ENCODE assay signal across 1 cellular context in the genomic region with DNA sequence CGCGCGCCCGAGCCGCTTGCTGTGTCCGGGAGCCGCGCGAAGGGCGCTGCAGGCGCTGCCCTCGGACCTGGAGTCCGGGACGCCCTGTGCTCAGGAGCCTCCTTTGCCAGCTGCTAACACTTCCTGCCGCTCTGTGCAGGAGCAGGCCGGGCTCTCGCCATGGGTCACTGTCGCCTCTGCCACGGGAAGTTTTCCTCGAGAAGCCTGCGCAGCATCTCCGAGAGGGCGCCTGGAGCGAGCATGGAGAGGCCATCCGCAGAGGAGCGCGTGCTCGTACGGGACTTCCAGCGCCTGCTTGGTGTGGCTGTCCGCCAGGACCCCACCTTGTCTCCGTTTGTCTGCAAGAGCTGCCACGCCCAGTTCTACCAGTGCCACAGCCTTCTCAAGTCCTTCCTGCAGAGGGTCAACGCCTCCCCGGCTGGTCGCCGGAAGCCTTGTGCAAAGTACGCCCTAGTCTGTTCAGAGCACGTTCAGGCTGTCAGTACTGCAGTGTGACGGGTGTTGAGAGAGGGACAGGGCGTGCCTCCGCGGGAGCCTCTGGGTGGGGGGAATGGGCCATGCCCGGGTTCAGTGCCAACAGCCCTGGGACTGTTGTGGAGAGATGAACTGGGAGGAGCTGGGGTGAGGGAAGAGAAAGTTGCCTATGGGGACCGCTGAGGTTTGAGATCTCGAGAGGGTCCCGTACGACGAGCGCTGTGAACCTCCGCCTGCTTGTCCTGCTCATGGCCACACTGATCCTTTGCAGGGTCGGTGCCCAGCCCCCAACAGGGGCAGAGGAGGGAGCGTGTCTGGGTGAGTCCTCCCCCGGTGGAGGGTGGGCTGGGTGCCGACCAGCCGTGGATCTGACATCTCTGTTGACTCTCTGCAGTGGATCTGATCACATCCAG.
TF ChIP-seq lines count a peak whose summit lies in the region.

No MANE protein-coding gene starts in this region.

TF ChIP-seq in K562, 482 proteins besides CTCF, POLR2A, EP300 and RAD21 (continues in another document):
- no peak for TF ChIP-seq KAT2B (IDR thresholded peaks at IDR 0.05; ENCODE audit: low read depth, low read length)
- TF ChIP-seq BACH1 (tag; IDR thresholded peaks at IDR 0.05), result no peak
- TF ChIP-seq NFIC (IDR thresholded peaks at IDR 0.05), result no peak; the same call in 1 of the 2 replicates
- TF ChIP-seq MCM5 (IDR thresholded peaks at IDR 0.05; ENCODE audit: low read depth), result no peak
- no peak for TF ChIP-seq ZFX (CRISPR knock-in tag; IDR thresholded peaks at IDR 0.05)
- no peak for TF ChIP-seq ID3 (CRISPR knock-in tag; IDR thresholded peaks at IDR 0.05)
- no peak for TF ChIP-seq ID3 (tag; IDR thresholded peaks at IDR 0.05)
- TF ChIP-seq HOMEZ (CRISPR knock-in tag; IDR thresholded peaks at IDR 0.05), result no peak
- TF ChIP-seq ZFP1 (CRISPR knock-in tag; IDR thresholded peaks at IDR 0.05), result no peak
- no peak for TF ChIP-seq KHSRP (IDR thresholded peaks at IDR 0.05)
- 0 out of 2 replicates have a peak, but pooled peaks have one; percentile 56 for TF ChIP-seq PTBP1 (IDR thresholded peaks at IDR 0.05; ENCODE audit: low read depth, low read length)
- peak; percentile 45; the same call in 1 of the 2 replicates for TF ChIP-seq ZBTB43 (CRISPR knock-in tag; IDR thresholded peaks at IDR 0.05)
- no peak for TF ChIP-seq DNMT1 (IDR thresholded peaks at IDR 0.05)
- TF ChIP-seq, protein P1, sequence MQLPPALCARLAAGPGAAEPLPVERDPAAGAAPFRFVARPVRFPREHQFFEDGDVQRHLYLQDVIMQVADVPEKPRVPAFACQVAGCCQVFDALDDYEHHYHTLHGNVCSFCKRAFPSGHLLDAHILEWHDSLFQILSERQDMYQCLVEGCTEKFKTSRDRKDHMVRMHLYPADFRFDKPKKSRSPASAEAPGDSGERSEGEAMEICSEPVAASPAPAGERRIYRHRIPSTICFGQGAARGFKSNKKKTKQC (CRISPR knock-in tag; IDR thresholded peaks at IDR 0.05), result 0 out of 2 replicates have a peak, but pooled peaks have one; percentile 15
- 0 out of 2 replicates have a peak, but pooled peaks have one; percentile 25 for TF ChIP-seq SUPT5H (IDR thresholded peaks at IDR 0.05)
- TF ChIP-seq RREB1 (CRISPR knock-in tag; IDR thresholded peaks at IDR 0.05), result no peak
- TF ChIP-seq ZNF311 (CRISPR knock-in tag; IDR thresholded peaks at IDR 0.05), result no peak
- TF ChIP-seq, protein P2, sequence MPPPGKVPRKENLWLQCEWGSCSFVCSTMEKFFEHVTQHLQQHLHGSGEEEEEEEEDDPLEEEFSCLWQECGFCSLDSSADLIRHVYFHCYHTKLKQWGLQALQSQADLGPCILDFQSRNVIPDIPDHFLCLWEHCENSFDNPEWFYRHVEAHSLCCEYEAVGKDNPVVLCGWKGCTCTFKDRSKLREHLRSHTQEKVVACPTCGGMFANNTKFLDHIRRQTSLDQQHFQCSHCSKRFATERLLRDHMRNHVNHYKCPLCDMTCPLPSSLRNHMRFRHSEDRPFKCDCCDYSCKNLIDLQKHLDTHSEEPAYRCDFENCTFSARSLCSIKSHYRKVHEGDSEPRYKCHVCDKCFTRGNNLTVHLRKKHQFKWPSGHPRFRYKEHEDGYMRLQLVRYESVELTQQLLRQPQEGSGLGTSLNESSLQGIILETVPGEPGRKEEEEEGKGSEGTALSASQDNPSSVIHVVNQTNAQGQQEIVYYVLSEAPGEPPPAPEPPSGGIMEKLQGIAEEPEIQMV (tag; conservative IDR thresholded peaks at IDR 0.05; ENCODE audit: low read depth), result no peak
- TF ChIP-seq ETS1 (conservative IDR thresholded peaks at IDR 0.05; ENCODE audit: control insufficient read depth, low read depth, low read length), result no peak
- no peak for TF ChIP-seq MECOM (CRISPR knock-in tag; IDR thresholded peaks at IDR 0.05)
- TF ChIP-seq ZNF668 (CRISPR knock-in tag; IDR thresholded peaks at IDR 0.05), result no peak
- peak; percentile 20 for TF ChIP-seq MEIS2 (IDR thresholded peaks at IDR 0.05; ENCODE audit: partially characterized antibody)
- TF ChIP-seq HDGF (IDR thresholded peaks at IDR 0.05), result no peak
- no peak for TF ChIP-seq FUS (optimal IDR thresholded peaks at IDR 0.05; ENCODE audit: low read depth, low read length)
- TF ChIP-seq ILK (tag; IDR thresholded peaks at IDR 0.05; ENCODE audit: borderline replicate concordance, low read depth), result no peak
- TF ChIP-seq RB1 (IDR thresholded peaks at IDR 0.05; ENCODE audit: low read depth), result no peak
- TF ChIP-seq, protein P3, sequence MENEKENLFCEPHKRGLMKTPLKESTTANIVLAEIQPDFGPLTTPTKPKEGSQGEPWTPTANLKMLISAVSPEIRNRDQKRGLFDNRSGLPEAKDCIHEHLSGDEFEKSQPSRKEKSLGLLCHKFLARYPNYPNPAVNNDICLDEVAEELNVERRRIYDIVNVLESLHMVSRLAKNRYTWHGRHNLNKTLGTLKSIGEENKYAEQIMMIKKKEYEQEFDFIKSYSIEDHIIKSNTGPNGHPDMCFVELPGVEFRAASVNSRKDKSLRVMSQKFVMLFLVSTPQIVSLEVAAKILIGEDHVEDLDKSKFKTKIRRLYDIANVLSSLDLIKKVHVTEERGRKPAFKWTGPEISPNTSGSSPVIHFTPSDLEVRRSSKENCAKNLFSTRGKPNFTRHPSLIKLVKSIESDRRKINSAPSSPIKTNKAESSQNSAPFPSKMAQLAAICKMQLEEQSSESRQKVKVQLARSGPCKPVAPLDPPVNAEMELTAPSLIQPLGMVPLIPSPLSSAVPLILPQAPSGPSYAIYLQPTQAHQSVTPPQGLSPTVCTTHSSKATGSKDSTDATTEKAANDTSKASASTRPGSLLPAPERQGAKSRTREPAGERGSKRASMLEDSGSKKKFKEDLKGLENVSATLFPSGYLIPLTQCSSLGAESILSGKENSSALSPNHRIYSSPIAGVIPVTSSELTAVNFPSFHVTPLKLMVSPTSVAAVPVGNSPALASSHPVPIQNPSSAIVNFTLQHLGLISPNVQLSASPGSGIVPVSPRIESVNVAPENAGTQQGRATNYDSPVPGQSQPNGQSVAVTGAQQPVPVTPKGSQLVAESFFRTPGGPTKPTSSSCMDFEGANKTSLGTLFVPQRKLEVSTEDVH (IDR thresholded peaks at IDR 0.05; ENCODE audit: low read depth, partially characterized antibody), result no peak
- no peak for TF ChIP-seq BRCA1 (IDR thresholded peaks at IDR 0.05)
- TF ChIP-seq BRCA1 (CRISPR knock-in tag; IDR thresholded peaks at IDR 0.05), result 0 out of 2 replicates have a peak, but pooled peaks have one; percentile 3
- TF ChIP-seq FIP1L1 (IDR thresholded peaks at IDR 0.05; ENCODE audit: low read depth, low read length, poor library complexity, severe bottlenecking), result peak; percentile 83
- no peak for TF ChIP-seq PHB (CRISPR knock-in tag; IDR thresholded peaks at IDR 0.05)
- TF ChIP-seq, protein P4, sequence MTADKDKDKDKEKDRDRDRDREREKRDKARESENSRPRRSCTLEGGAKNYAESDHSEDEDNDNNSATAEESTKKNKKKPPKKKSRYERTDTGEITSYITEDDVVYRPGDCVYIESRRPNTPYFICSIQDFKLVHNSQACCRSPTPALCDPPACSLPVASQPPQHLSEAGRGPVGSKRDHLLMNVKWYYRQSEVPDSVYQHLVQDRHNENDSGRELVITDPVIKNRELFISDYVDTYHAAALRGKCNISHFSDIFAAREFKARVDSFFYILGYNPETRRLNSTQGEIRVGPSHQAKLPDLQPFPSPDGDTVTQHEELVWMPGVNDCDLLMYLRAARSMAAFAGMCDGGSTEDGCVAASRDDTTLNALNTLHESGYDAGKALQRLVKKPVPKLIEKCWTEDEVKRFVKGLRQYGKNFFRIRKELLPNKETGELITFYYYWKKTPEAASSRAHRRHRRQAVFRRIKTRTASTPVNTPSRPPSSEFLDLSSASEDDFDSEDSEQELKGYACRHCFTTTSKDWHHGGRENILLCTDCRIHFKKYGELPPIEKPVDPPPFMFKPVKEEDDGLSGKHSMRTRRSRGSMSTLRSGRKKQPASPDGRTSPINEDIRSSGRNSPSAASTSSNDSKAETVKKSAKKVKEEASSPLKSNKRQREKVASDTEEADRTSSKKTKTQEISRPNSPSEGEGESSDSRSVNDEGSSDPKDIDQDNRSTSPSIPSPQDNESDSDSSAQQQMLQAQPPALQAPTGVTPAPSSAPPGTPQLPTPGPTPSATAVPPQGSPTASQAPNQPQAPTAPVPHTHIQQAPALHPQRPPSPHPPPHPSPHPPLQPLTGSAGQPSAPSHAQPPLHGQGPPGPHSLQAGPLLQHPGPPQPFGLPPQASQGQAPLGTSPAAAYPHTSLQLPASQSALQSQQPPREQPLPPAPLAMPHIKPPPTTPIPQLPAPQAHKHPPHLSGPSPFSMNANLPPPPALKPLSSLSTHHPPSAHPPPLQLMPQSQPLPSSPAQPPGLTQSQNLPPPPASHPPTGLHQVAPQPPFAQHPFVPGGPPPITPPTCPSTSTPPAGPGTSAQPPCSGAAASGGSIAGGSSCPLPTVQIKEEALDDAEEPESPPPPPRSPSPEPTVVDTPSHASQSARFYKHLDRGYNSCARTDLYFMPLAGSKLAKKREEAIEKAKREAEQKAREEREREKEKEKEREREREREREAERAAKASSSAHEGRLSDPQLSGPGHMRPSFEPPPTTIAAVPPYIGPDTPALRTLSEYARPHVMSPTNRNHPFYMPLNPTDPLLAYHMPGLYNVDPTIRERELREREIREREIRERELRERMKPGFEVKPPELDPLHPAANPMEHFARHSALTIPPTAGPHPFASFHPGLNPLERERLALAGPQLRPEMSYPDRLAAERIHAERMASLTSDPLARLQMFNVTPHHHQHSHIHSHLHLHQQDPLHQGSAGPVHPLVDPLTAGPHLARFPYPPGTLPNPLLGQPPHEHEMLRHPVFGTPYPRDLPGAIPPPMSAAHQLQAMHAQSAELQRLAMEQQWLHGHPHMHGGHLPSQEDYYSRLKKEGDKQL (CRISPR knock-in tag; IDR thresholded peaks at IDR 0.05; ENCODE audit: borderline replicate concordance), result no peak
- TF ChIP-seq HNRNPLL (IDR thresholded peaks at IDR 0.05; ENCODE audit: low read depth, low read length, poor library complexity, severe bottlenecking), result peak; percentile 28
